8 cellular contexts compared by ENCODE assay signal in the genomic region with DNA sequence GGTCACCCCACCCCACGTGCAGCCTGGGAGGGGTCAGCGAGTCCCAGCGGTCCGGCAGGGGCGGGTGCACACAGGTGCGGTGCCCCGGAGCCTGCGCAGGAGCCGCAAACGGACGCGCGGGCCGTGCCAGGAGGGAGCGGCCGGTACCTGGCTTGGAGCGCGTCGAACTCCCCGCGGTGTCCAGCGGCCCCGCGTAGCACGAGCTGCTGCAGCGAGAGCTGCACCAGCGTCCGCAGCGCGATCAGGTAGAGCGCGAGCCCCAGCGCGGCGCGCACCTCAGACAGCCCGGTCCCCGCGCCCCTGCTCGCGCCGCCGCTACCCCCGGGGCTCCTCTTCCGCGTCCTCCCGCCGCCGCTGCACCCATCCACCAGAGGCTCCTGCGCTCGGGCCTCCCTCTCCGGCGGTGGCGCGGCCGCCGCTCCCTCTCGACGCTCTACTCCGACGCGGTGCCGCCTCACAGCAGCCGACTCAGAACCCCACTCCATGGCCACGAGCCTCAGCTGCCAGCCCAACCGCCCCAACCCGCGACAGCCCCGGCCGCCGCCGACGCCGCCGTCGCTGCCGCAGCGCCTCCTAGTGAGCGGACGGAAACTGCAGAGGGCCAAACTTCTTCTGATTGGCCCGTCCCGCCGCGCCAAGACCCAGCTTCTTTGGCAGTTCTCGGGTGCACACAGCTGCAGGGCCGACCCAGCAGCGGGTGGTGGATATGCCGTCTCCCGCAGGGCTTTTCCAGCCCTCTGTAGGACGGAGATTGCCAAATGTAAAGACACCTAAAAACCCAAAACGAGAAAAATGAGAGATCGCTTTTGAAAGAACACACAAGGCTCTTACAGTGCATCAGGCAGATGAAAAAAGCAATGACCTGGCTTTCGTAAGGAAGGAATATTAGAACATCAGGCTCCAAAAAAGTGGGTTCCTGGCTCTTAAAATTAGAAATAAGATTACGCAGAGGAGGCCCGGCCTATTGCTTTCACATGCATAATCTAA. TPM values are rescaled to one million over a fixed set of nuclear protein-coding genes. Genes with fewer than 3 reads are reported as not detected.
A peak's percentile ranks its signal among the peaks of the same experiment; 100 is the strongest.
DNase-seq lines count a peak whose midpoint lies in the region; ATAC-seq and TF ChIP-seq lines count a peak whose summit lies in the region.

A gene with protein sequence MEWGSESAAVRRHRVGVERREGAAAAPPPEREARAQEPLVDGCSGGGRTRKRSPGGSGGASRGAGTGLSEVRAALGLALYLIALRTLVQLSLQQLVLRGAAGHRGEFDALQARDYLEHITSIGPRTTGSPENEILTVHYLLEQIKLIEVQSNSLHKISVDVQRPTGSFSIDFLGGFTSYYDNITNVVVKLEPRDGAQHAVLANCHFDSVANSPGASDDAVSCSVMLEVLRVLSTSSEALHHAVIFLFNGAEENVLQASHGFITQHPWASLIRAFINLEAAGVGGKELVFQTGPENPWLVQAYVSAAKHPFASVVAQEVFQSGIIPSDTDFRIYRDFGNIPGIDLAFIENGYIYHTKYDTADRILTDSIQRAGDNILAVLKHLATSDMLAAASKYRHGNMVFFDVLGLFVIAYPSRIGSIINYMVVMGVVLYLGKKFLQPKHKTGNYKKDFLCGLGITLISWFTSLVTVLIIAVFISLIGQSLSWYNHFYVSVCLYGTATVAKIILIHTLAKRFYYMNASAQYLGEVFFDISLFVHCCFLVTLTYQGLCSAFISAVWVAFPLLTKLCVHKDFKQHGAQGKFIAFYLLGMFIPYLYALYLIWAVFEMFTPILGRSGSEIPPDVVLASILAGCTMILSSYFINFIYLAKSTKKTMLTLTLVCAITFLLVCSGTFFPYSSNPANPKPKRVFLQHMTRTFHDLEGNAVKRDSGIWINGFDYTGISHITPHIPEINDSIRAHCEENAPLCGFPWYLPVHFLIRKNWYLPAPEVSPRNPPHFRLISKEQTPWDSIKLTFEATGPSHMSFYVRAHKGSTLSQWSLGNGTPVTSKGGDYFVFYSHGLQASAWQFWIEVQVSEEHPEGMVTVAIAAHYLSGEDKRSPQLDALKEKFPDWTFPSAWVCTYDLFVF (minus strand): TSS at position 575 of the 987 bp plus-strand sequence. CDS start 90 bp downstream, at position 485.

- peak; percentile 46 for TF ChIP-seq CTCF in fibroblast of pulmonary artery (IDR thresholded peaks at IDR 0.05; ENCODE audit: low read length, missing control alignments)
- peak; percentile 89 to 98 (median 90) for TF ChIP-seq CTCF in nephron (IDR thresholded peaks at IDR 0.05; ENCODE audit: unreplicated experiment in 3 of 3)

- H3K27ac Mint-ChIP-seq in activated T-helper 17 cell treated with anti-CD3 and anti-CD28 coated beads, Interleukin-2, amount 50 U/mL, for 72 hours: peak within 1 kb of the TSS; percentile 84
- peak within 1 kb of the TSS; percentile 84 to 93 (median 89) for H3K27ac Mint-ChIP-seq in nephron
- H3K27ac Mint-ChIP-seq in stimulated activated naive CD8-positive, alpha-beta T cell treated with anti-CD3 and anti-CD28 coated beads, Interleukin-15, Interleukin-2, amounts not matched to agents 100 ng/mL and 50 ng/mL, for 24 hours: peak within 1 kb of the TSS; percentile 86

- DNase-seq in ELF-1 (ENCODE audit: low read depth, low spot score) (peak; percentile 92), GOT3 (lab: John Stamatoyannopoulos, UW) (peak; percentile 26), LHCN-M2 (ENCODE audit: low read depth) (peak; percentile 82), RKO (ENCODE audit: low spot score) (peak; percentile 86), fibroblast of pulmonary artery (ENCODE audit: low read depth) (peak; percentile 83)

- H3K9me3 Mint-ChIP-seq in activated T-helper 17 cell treated with anti-CD3 and anti-CD28 coated beads, Interleukin-2, amount 50 U/mL, for 72 hours: no peaks in the 10 kb centered on the region
- H3K9me3 Mint-ChIP-seq in nephron: no peaks in the 10 kb centered on the region
- H3K9me3 Mint-ChIP-seq in stimulated activated naive CD8-positive, alpha-beta T cell treated with anti-CD3 and anti-CD28 coated beads, Interleukin-15, Interleukin-2, amounts not matched to agents 100 ng/mL and 50 ng/mL, for 24 hours: no peaks in the 10 kb centered on the region

- H3K4me3 Mint-ChIP-seq in activated T-helper 17 cell treated with anti-CD3 and anti-CD28 coated beads, Interleukin-2, amount 50 U/mL, for 72 hours: peak within 1 kb of the TSS; percentile 94
- peak within 1 kb of the TSS; percentile 94 for H3K4me3 Mint-ChIP-seq in nephron
- peak within 1 kb of the TSS; percentile 88 for H3K4me3 Mint-ChIP-seq in stimulated activated naive CD8-positive, alpha-beta T cell treated with anti-CD3 and anti-CD28 coated beads, Interleukin-15, Interleukin-2, amounts not matched to agents 100 ng/mL and 50 ng/mL, for 24 hours

- peak; percentile 91 for ATAC-seq in activated T-helper 17 cell treated with anti-CD3 and anti-CD28 coated beads, Interleukin-2, amount 50 U/mL, for 72 hours (replicated peaks)

- peaks cover 22% of the 10 kb centered on the region for H3K4me1 Mint-ChIP-seq in activated T-helper 17 cell treated with anti-CD3 and anti-CD28 coated beads, Interleukin-2, amount 50 U/mL, for 72 hours
- H3K4me1 Mint-ChIP-seq in nephron: peaks cover 24% of the 10 kb centered on the region
- H3K4me1 Mint-ChIP-seq in stimulated activated naive CD8-positive, alpha-beta T cell treated with anti-CD3 and anti-CD28 coated beads, Interleukin-15, Interleukin-2, amounts not matched to agents 100 ng/mL and 50 ng/mL, for 24 hours (ENCODE audit: low read depth): peaks cover 55% of the 10 kb centered on the region

- H3K27me3 Mint-ChIP-seq in activated T-helper 17 cell treated with anti-CD3 and anti-CD28 coated beads, Interleukin-2, amount 50 U/mL, for 72 hours: no peaks in the 10 kb centered on the region
- H3K27me3 Mint-ChIP-seq in nephron (ENCODE audit: low read depth): no peaks in the 10 kb centered on the region
- H3K27me3 Mint-ChIP-seq in stimulated activated naive CD8-positive, alpha-beta T cell treated with anti-CD3 and anti-CD28 coated beads, Interleukin-15, Interleukin-2, amounts not matched to agents 100 ng/mL and 50 ng/mL, for 24 hours: peaks cover 2% of the 10 kb centered on the region

- H3K4me3 ChIP-seq in fibroblast of pulmonary artery (replicated peaks; ENCODE audit: low read depth, low read length): peak within 1 kb of the TSS; percentile 76

- H3K36me3 Mint-ChIP-seq in activated T-helper 17 cell treated with anti-CD3 and anti-CD28 coated beads, Interleukin-2, amount 50 U/mL, for 72 hours (ENCODE audit: low read depth): peaks cover 16% of the 10 kb centered on the region
- H3K36me3 Mint-ChIP-seq in nephron (ENCODE audit: low read depth): peaks cover 5% of the 10 kb centered on the region
- H3K36me3 Mint-ChIP-seq in stimulated activated naive CD8-positive, alpha-beta T cell treated with anti-CD3 and anti-CD28 coated beads, Interleukin-15, Interleukin-2, amounts not matched to agents 100 ng/mL and 50 ng/mL, for 24 hours (ENCODE audit: low read depth): no peaks in the 10 kb centered on the region

RNA-seq across cellular contexts. Expression of the gene that starts here (rescaled TPM):
- 5.1 and 8.1 TPM in 2 replicates for total RNA-seq in LHCN-M2 (2014; rRNA removed)
- polyA plus RNA-seq in LHCN-M2 (2012): 1.4 TPM
- 10 to 100 TPM; 17.7 to 22.4 TPM for total RNA-seq in activated T-helper 17 cell treated with anti-CD3 and anti-CD28 coated beads, Interleukin-2, amount 50 U/mL, for 72 hours

Comparison
In these comparisons a context has a peak if more than half of its experiments do, and no peak if none do; other contexts are left out.
1. Peak in every context shown above with its lines: DNase-seq, ATAC-seq and H3K4me3 ChIP-seq.
2. DNase-seq: peak in every context shown above with its lines; median percentile 92 in ELF-1; 86 in RKO; 83 in fibroblast of pulmonary artery; 82 in LHCN-M2; 26 in GOT3.